In genomic region chrX:15203694-15204093, GRCh38 we compare ENCODE assay signal across 29 cellular contexts.
A peak's percentile ranks its signal among the peaks of the same experiment; 100 is the strongest.
DNase-seq lines count a peak whose midpoint lies in the region; ATAC-seq, FAIRE-seq and TF ChIP-seq lines count a peak whose summit lies in the region.
"Had no signal": no experiment of that assay in that cellular context is flagged by ENCODE, and none has a peak within 500 bp of the region (broad histone marks: within the 10 kb centered on the region; RNA-seq: fewer than 3 reads in every experiment).

No MANE protein-coding gene starts in this region.

- peaks cover 42% of the 10 kb centered on the region for H3K4me1 Mint-ChIP-seq in activated T-cell treated with anti-CD3 and anti-CD28 coated beads, Interleukin-2, amount 50 U/mL, for 72 hours (ENCODE audit: low read depth)
- H3K4me1 Mint-ChIP-seq in activated T-helper 1 cell treated with anti-CD3 and anti-CD28 coated beads, Interleukin-12 subunit alpha, Interleukin-12 subunit beta, Interleukin-2, Interleukin-4 antibody, amounts not matched to agents 30 ng/mL and 10 ng/mL and 1 ng/mL, durations not matched to agents 14 hours and 24 hours and 36 hours (ENCODE audit: low read depth) = peaks cover 35% of the 10 kb centered on the region
- H3K4me1 Mint-ChIP-seq in naive thymus-derived CD4-positive, alpha-beta T cell = peaks cover 9 to 50% (median 24%) of the 10 kb centered on the region in 7 donors

- peaks cover 0 to 14% of the 10 kb centered on the region in 2 donors for H3K4me1 ChIP-seq in naive thymus-derived CD4-positive, alpha-beta T cell (ENCODE audit: control insufficient read depth in 2 of 2, insufficient read depth in 2 of 2, low read length in 2 of 2)
- peaks cover 11 to 14% of the 10 kb centered on the region in 2 donors for H3K4me1 ChIP-seq in thyroid gland
- H3K4me1 ChIP-seq: BLaER1, heart left ventricle, right atrium auricular region had no signal

- no peak for TF ChIP-seq POLR2A in thyroid gland (IDR thresholded peaks at IDR 0.05)

- no peak for TF ChIP-seq CTCF in thyroid gland (IDR thresholded peaks at IDR 0.05)

- H3K27ac ChIP-seq in naive thymus-derived CD4-positive, alpha-beta T cell (ENCODE audit: low read depth, low read length) = no peak overlapping the region
- H3K27ac ChIP-seq in thyroid gland = peak overlapping the region in 1 of 3 donors; percentile 36
- H3K27ac ChIP-seq: BLaER1, heart left ventricle, ovary, right atrium auricular region, RWPE1 had no signal

- POLR2A ChIA-PET in naive thymus-derived CD4-positive, alpha-beta T cell (lab: Charles Lee) = no interaction called here

- peak; percentile 4 for FAIRE-seq in HTR-8/SVneo (lab: Jason Lieb, UNC)
- FAIRE-seq: D721Med had no signal

- peaks cover 3 to 5% of the 10 kb centered on the region in 2 donors for H3K36me3 Mint-ChIP-seq in activated T-cell treated with anti-CD3 and anti-CD28 coated beads, Interleukin-2, amount 50 U/mL, for 72 hours (ENCODE audit: insufficient read depth in 2 of 2)
- peaks cover 6% of the 10 kb centered on the region for H3K36me3 Mint-ChIP-seq in activated T-helper 1 cell treated with anti-CD3 and anti-CD28 coated beads, Interleukin-12 subunit alpha, Interleukin-12 subunit beta, Interleukin-2, Interleukin-4 antibody, amounts not matched to agents 30 ng/mL and 10 ng/mL and 1 ng/mL, durations not matched to agents 14 hours and 24 hours and 36 hours (ENCODE audit: low read depth)
- peaks cover 0 to 9% (median 0%) of the 10 kb centered on the region in 5 donors for H3K36me3 Mint-ChIP-seq in naive thymus-derived CD4-positive, alpha-beta T cell
- H3K36me3 Mint-ChIP-seq: naive thymus-derived CD8-positive, alpha-beta T cell had no signal

- 52 to 65% methylated on average over 2 of the region's 2 CpGs for WGBS in thyroid gland, 2 donors

- H3K27me3 ChIP-seq in naive thymus-derived CD4-positive, alpha-beta T cell (ENCODE audit: control insufficient read depth in 2 of 2, insufficient read depth in 2 of 2, low read length in 2 of 2) = no peaks in the 10 kb centered on the region
- no peaks in the 10 kb centered on the region for H3K27me3 ChIP-seq in thyroid gland
- H3K27me3 ChIP-seq: ovary, right atrium auricular region had no signal

- CTCF ChIA-PET in naive thymus-derived CD4-positive, alpha-beta T cell (lab: Charles Lee) = no interaction called here

- peaks cover 7 to 8% of the 10 kb centered on the region in 2 donors for H3K9me3 Mint-ChIP-seq in activated T-cell treated with anti-CD3 and anti-CD28 coated beads, Interleukin-2, amount 50 U/mL, for 72 hours
- peaks cover 7% of the 10 kb centered on the region for H3K9me3 Mint-ChIP-seq in activated T-helper 1 cell treated with anti-CD3 and anti-CD28 coated beads, Interleukin-12 subunit alpha, Interleukin-12 subunit beta, Interleukin-2, Interleukin-4 antibody, amounts not matched to agents 30 ng/mL and 10 ng/mL and 1 ng/mL, durations not matched to agents 14 hours and 24 hours and 36 hours
- H3K9me3 Mint-ChIP-seq in naive thymus-derived CD4-positive, alpha-beta T cell = peaks cover 0 to 8% (median 0%) of the 10 kb centered on the region in 11 donors
- H3K9me3 Mint-ChIP-seq: dendritic cell treated with granulocyte-macrophage colony-stimulating factor and Interleukin-4, amounts not matched to agents 40 ng/mL and 50 ng/mL, for 4 days had no signal

- H3K36me3 ChIP-seq in naive thymus-derived CD4-positive, alpha-beta T cell (ENCODE audit: control insufficient read depth in 2 of 3, insufficient read depth in 3 of 3, low read length in 3 of 3) = no peaks in the 10 kb centered on the region
- no peaks in the 10 kb centered on the region for H3K36me3 ChIP-seq in thyroid gland
- H3K36me3 ChIP-seq: BLaER1, heart left ventricle, ovary, right atrium auricular region had no signal

- H3K27ac Mint-ChIP-seq in activated T-cell treated with anti-CD3 and anti-CD28 coated beads, Interleukin-2, amount 50 U/mL, for 72 hours = peak overlapping the region; percentile 86
- H3K27ac Mint-ChIP-seq in activated T-helper 1 cell treated with anti-CD3 and anti-CD28 coated beads, Interleukin-12 subunit alpha, Interleukin-12 subunit beta, Interleukin-2, Interleukin-4 antibody, amounts not matched to agents 30 ng/mL and 10 ng/mL and 1 ng/mL, durations not matched to agents 14 hours and 24 hours and 36 hours = peak overlapping the region; percentile 52
- H3K27ac Mint-ChIP-seq in naive thymus-derived CD4-positive, alpha-beta T cell = peak overlapping the region in 7 of 9 donors; percentile 4 to 84 (median 75)
- H3K27ac Mint-ChIP-seq: dendritic cell treated with granulocyte-macrophage colony-stimulating factor and Interleukin-4, amounts not matched to agents 40 ng/mL and 50 ng/mL, for 4 days had no signal

- H3K27me3 Mint-ChIP-seq in activated T-cell treated with anti-CD3 and anti-CD28 coated beads, Interleukin-2, amount 50 U/mL, for 72 hours (ENCODE audit: low read depth) = peaks cover 38% of the 10 kb centered on the region
- peaks cover 9% of the 10 kb centered on the region for H3K27me3 Mint-ChIP-seq in activated T-helper 1 cell treated with anti-CD3 and anti-CD28 coated beads, Interleukin-12 subunit alpha, Interleukin-12 subunit beta, Interleukin-2, Interleukin-4 antibody, amounts not matched to agents 30 ng/mL and 10 ng/mL and 1 ng/mL, durations not matched to agents 14 hours and 24 hours and 36 hours (ENCODE audit: insufficient read depth)
- peaks cover 0 to 6% (median 0%) of the 10 kb centered on the region in 5 donors for H3K27me3 Mint-ChIP-seq in naive thymus-derived CD4-positive, alpha-beta T cell
- H3K27me3 Mint-ChIP-seq: naive thymus-derived CD8-positive, alpha-beta T cell had no signal

- ATAC-seq in activated T-cell treated with anti-CD3 and anti-CD28 coated beads, Interleukin-2, amount 50 U/mL, for 72 hours (replicated peaks in 1 of 2) = no peak
- no peak for ATAC-seq in naive thymus-derived CD4-positive, alpha-beta T cell
- ATAC-seq in HG02642 (IDR thresholded peaks at IDR 0.05; ENCODE audit: poor library complexity, unreplicated experiment) = no peak
- ATAC-seq: heart left ventricle; naive thymus-derived CD8-positive, alpha-beta T cell; SK-N-SH treated with all-trans-retinoic acid at 6 μM for 48 hours had no signal

- peak overlapping the region in 1 of 2 donors; percentile 60 for H3K4me3 Mint-ChIP-seq in activated T-cell treated with anti-CD3 and anti-CD28 coated beads, Interleukin-2, amount 50 U/mL, for 72 hours
- H3K4me3 Mint-ChIP-seq in activated T-helper 1 cell treated with anti-CD3 and anti-CD28 coated beads, Interleukin-12 subunit alpha, Interleukin-12 subunit beta, Interleukin-2, Interleukin-4 antibody, amounts not matched to agents 30 ng/mL and 10 ng/mL and 1 ng/mL, durations not matched to agents 14 hours and 24 hours and 36 hours = peak overlapping the region; percentile 39
- peak overlapping the region in 6 of 10 donors; percentile 2 to 65 (median 23) for H3K4me3 Mint-ChIP-seq in naive thymus-derived CD4-positive, alpha-beta T cell
- H3K4me3 Mint-ChIP-seq: dendritic cell treated with granulocyte-macrophage colony-stimulating factor and Interleukin-4, amounts not matched to agents 40 ng/mL and 50 ng/mL, for 4 days; naive thymus-derived CD8-positive, alpha-beta T cell had no signal

- intact Hi-C loops in activated T-helper 1 cell treated with anti-CD3 and anti-CD28 coated beads, Interleukin-12 subunit alpha, Interleukin-12 subunit beta, Interleukin-2, Interleukin-4 antibody, amounts not matched to agents 30 ng/mL and 10 ng/mL and 1 ng/mL, durations not matched to agents 14 hours and 24 hours and 36 hours (cut with micrococcal nuclease) = loop anchor here (1.0 to 10.0 kb wide), 11 partner anchors 39 to 1829 kb away; partner anchors contain the start of genes FANCB, MOSPD2 and TCEANC
- intact Hi-C loops in naive thymus-derived CD4-positive, alpha-beta T cell (cut with micrococcal nuclease) = loop anchor here (1.0 to 5.0 kb wide), 7 partner anchors 39 to 1175 kb away; partner anchors contain the start of genes GEMIN8 (in 1 of the 2), PIGA (in 1 of the 2) and ZRSR2 (in 1 of the 2)
- intact Hi-C loops in thyroid gland (cut with DNase I) = no loop called here

- DNase-seq in activated T-cell treated with anti-CD3 and anti-CD28 coated beads, Interleukin-2, amount 50 U/mL, for 72 hours = no peak
- no peak for DNase-seq in activated T-cell treated with anti-CD3 and anti-CD28 coated beads, Interleukin-2, amount 50 U/mL, for 48 hours
- DNase-seq in HTR-8/SVneo (ENCODE audit: insufficient read length, low spot score) (no peak), NCI-H1436 treated with DMSO at 0.1 percent for 48 hours (lab: John Stamatoyannopoulos, UW) (no peak), thyroid gland (no peak)
- DNase-seq in activated T-helper 1 cell treated with anti-CD3 and anti-CD28 coated beads, Interleukin-12 subunit alpha, Interleukin-12 subunit beta, Interleukin-2, Interleukin-4 antibody, amounts not matched to agents 30 ng/mL and 10 ng/mL and 1 ng/mL, durations not matched to agents 14 hours and 24 hours and 36 hours (ENCODE audit: low spot score) = no peak
- no peak for DNase-seq in naive thymus-derived CD4-positive, alpha-beta T cell
- DNase-seq: ACHN; activated CD4-positive, CD25-positive, alpha-beta regulatory T cell; activated effector memory CD4-positive, alpha-beta T cell treated with Interleukin-2 at 50 U/mL for 16 hours; amygdala; GOT3; heart left ventricle; IMR-90; naive thymus-derived CD8-positive, alpha-beta T cell; NCI-H1436; NCI-H2171 treated with DMSO at 0.1 percent for 48 hours; NCI-H526 treated with DMSO at 0.1 percent for 48 hours; ovary; stimulated activated CD4-positive, alpha-beta T cell treated with anti-CD3 and anti-CD28 coated beads, Interleukin-15, amount 100 ng/mL, for 24 hours; substantia nigra; T1000 had no signal

- H3K9me3 ChIP-seq in naive thymus-derived CD4-positive, alpha-beta T cell (ENCODE audit: control insufficient read depth in 2 of 3, low read length in 3 of 3) = no peaks in the 10 kb centered on the region
- H3K9me3 ChIP-seq in thyroid gland = no peaks in the 10 kb centered on the region
- H3K9me3 ChIP-seq: BLaER1, heart left ventricle, ovary, right atrium auricular region had no signal

- no peak overlapping the region for H3K4me3 ChIP-seq in naive thymus-derived CD4-positive, alpha-beta T cell (ENCODE audit: low read length)
- H3K4me3 ChIP-seq in thyroid gland (replicated peaks in 1 of 3) = no peak overlapping the region
- H3K4me3 ChIP-seq: BLaER1, heart left ventricle, ovary, right atrium auricular region had no signal
